ENCODE assay signal across 8 cellular contexts in genomic region chr7:77330169-77330882, GRCh38.
DNase-seq lines count a peak whose midpoint lies in the region; ATAC-seq, FAIRE-seq and TF ChIP-seq lines count a peak whose summit lies in the region.

No MANE protein-coding gene starts in this region.

- peaks cover 51% of the 10 kb centered on the region for H3K4me1 ChIP-seq in suprapubic skin
- H3K4me1 ChIP-seq in effector memory CD4-positive, alpha-beta T cell (ENCODE audit: control insufficient read depth, insufficient read depth, low read length, poor library complexity, severe bottlenecking) = peaks cover 10% of the 10 kb centered on the region

- H3K4me3 ChIP-seq in bronchial epithelial cell (ENCODE audit: low read depth, low read length) (no peak overlapping the region), suprapubic skin (no peak overlapping the region)
- no peak overlapping the region for H3K4me3 ChIP-seq in effector memory CD4-positive, alpha-beta T cell (ENCODE audit: insufficient read depth, low read depth, low read length, poor library complexity, severe bottlenecking)

- FAIRE-seq in GM12891 (lab: Jason Lieb, UNC) = peak; percentile 84
- no peak for FAIRE-seq in bronchial epithelial cell (lab: Jason Lieb, UNC)

- 63% methylated on average over 6 of the region's 6 CpGs for WGBS in suprapubic skin

- peak; percentile 56 for ATAC-seq in GM21619 (IDR thresholded peaks at IDR 0.05; ENCODE audit: unreplicated experiment)

- no peak for TF ChIP-seq CTCF in bronchial epithelial cell (IDR thresholded peaks at IDR 0.05; ENCODE audit: insufficient read depth, low read length, severe bottlenecking)
- no peak for TF ChIP-seq CTCF in suprapubic skin (IDR thresholded peaks at IDR 0.05)

- no peak for DNase-seq in GM12891 (ENCODE audit: insufficient read length, low spot score)
- peak; percentile 81 for DNase-seq in M059J (ENCODE audit: low read depth)
- peak; percentile 72 for DNase-seq in bronchial epithelial cell (ENCODE audit: low read depth)
- no peak for DNase-seq in suprapubic skin (ENCODE audit: low spot score in 2 of 2)
- no peak for DNase-seq in effector memory CD4-positive, alpha-beta T cell
- no peak for DNase-seq in activated CD8-positive, alpha-beta memory T cell treated with anti-CD3 and anti-CD28 coated beads, Interleukin-2, amount 50 U/mL, for 4 hours
- no peak for DNase-seq in midbrain (lab: John Stamatoyannopoulos, UW)

- no peak for TF ChIP-seq EP300 in suprapubic skin (IDR thresholded peaks at IDR 0.05)

- no peak for TF ChIP-seq POLR2A in GM12891 (IDR thresholded peaks at IDR 0.05; ENCODE audit: low read depth, low read length)
- TF ChIP-seq POLR2A in suprapubic skin (IDR thresholded peaks at IDR 0.05) = no peak

- H3K27me3 ChIP-seq in bronchial epithelial cell (ENCODE audit: control insufficient read depth, insufficient read depth, low read length) (no peaks in the 10 kb centered on the region), suprapubic skin (no peaks in the 10 kb centered on the region)
- H3K27me3 ChIP-seq in effector memory CD4-positive, alpha-beta T cell (replicated peaks; ENCODE audit: control insufficient read depth, insufficient read depth, low read length, poor library complexity, severe bottlenecking) = no peaks in the 10 kb centered on the region

- H3K27ac ChIP-seq in suprapubic skin = peak overlapping the region; percentile 19
- H3K27ac ChIP-seq in effector memory CD4-positive, alpha-beta T cell (ENCODE audit: insufficient read depth, low read length, poor library complexity, severe bottlenecking) = no peak overlapping the region

- no peaks in the 10 kb centered on the region for H3K36me3 ChIP-seq in bronchial epithelial cell (ENCODE audit: control insufficient read depth, insufficient read depth, low read length)
- H3K36me3 ChIP-seq in suprapubic skin = no peaks in the 10 kb centered on the region
- no peaks in the 10 kb centered on the region for H3K36me3 ChIP-seq in effector memory CD4-positive, alpha-beta T cell (ENCODE audit: control insufficient read depth, insufficient read depth, low read length)

- H3K9me3 ChIP-seq in suprapubic skin = no peaks in the 10 kb centered on the region
- no peaks in the 10 kb centered on the region for H3K9me3 ChIP-seq in effector memory CD4-positive, alpha-beta T cell (ENCODE audit: control insufficient read depth, low read length)

TF ChIP-seq in GM12891, 5 proteins besides CTCF, POLR2A, EP300 and RAD21:
- TF ChIP-seq POU2F2 (IDR thresholded peaks at IDR 0.05; ENCODE audit: low read depth, low read length) = 0 out of 2 replicates have a peak, but pooled peaks have one; percentile 31
- TF ChIP-seq POLR2AphosphoS5 (IDR thresholded peaks at IDR 0.05; ENCODE audit: low read depth, low read length) = no peak
- TF ChIP-seq SPI1 (IDR thresholded peaks at IDR 0.05; ENCODE audit: low read depth, low read length) = peak; percentile 88

Comparison
In these comparisons a context has a peak if more than half of its experiments do, and no peak if none do; other contexts are left out.
1. DNase-seq: peak in M059J (single experiment) and bronchial epithelial cell (single experiment); none in GM12891 (single experiment), suprapubic skin (0 of 2), effector memory CD4-positive, alpha-beta T cell (0 of 3), activated CD8-positive, alpha-beta memory T cell treated with anti-CD3 and anti-CD28 coated beads, Interleukin-2, amount 50 U/mL, for 4 hours (single experiment) and midbrain (single experiment).